Comparison of ENCODE assay signal across 9 cellular contexts in genomic region chr22:17258015-17258827, GRCh38. TPM values are rescaled to one million over a fixed set of nuclear protein-coding genes. Genes with fewer than 3 reads are reported as not detected.
DNase-seq lines count a peak whose midpoint lies in the region; ATAC-seq and TF ChIP-seq lines count a peak whose summit lies in the region.
"Had no signal": no experiment of that assay in that cellular context is flagged by ENCODE, and none has a peak within 500 bp of the region (broad histone marks: within the 10 kb centered on the region; RNA-seq: fewer than 3 reads in every experiment).

No MANE protein-coding gene starts in this region.

- TF ChIP-seq CTCF in AG10803 (conservative IDR thresholded peaks at IDR 0.05; ENCODE audit: low read length) (no peak), epithelial cell of esophagus (IDR thresholded peaks at IDR 0.05; ENCODE audit: insufficient read depth, low read depth, low read length, missing control alignments) (no peak), neural crest cell (conservative IDR thresholded peaks at IDR 0.05) (no peak), uterus (IDR thresholded peaks at IDR 0.05) (no peak)

- no peaks in the 10 kb centered on the region for H3K36me3 Mint-ChIP-seq in neural crest cell (ENCODE audit: low read depth)

- H3K9me3 Mint-ChIP-seq in neural crest cell, result no peaks in the 10 kb centered on the region

- H3K9me3 ChIP-seq in uterus, result no peaks in the 10 kb centered on the region
- H3K9me3 ChIP-seq: neutrophil had no signal

- H3K27ac Mint-ChIP-seq in neural crest cell (ENCODE audit: unreplicated experiment), result peak overlapping the region; percentile 96

- peaks cover 44% of the 10 kb centered on the region for H3K4me1 Mint-ChIP-seq in neural crest cell

- H3K36me3 ChIP-seq in uterus, result no peaks in the 10 kb centered on the region
- H3K36me3 ChIP-seq: neutrophil had no signal

- intact Hi-C loops in uterus (cut with DNase I; ENCODE audit: low total_unique reads), result no loop called here

- no peaks in the 10 kb centered on the region for H3K4me1 ChIP-seq in uterus

- H3K4me3 ChIP-seq in AG10803 (ENCODE audit: low read length), result no peak overlapping the region
- no peak overlapping the region for H3K4me3 ChIP-seq in epithelial cell of esophagus (ENCODE audit: low read length)
- no peak overlapping the region for H3K4me3 ChIP-seq in uterus

- no peaks in the 10 kb centered on the region for H3K27me3 Mint-ChIP-seq in neural crest cell (ENCODE audit: low read depth)

- in situ Hi-C loops in GM18951 (cut with MboI; ENCODE audit: low sequenced_read_pairs, unreplicated experiment), result no loop called here

- peak; percentile 32 for TF ChIP-seq POLR2A in GM18951 (IDR thresholded peaks at IDR 0.05; ENCODE audit: extremely low read depth, insufficient read depth, insufficient read length)
- TF ChIP-seq POLR2A in uterus (IDR thresholded peaks at IDR 0.05), result peak in 1 of 2 donors; percentile 6

- H3K27ac ChIP-seq in uterus, result peak overlapping the region; percentile 21 to 57
- H3K27ac ChIP-seq: neutrophil had no signal

- ATAC-seq in HG03066 (IDR thresholded peaks at IDR 0.05; ENCODE audit: low read depth, unreplicated experiment), result peak; percentile 89

- DNase-seq in AG10803 (ENCODE audit: low read depth) (peak; percentile 4), NCI-H2107 treated with DMSO at 0.1 percent for 48 hours (lab: John Stamatoyannopoulos, UW; ENCODE audit: unreplicated experiment) (peak; percentile 92), epithelial cell of esophagus (ENCODE audit: low read depth) (peak; percentile 50), neural crest cell (ENCODE audit: low read depth, low spot score) (peak; percentile 44), uterus (peak; percentile 45 to 63)
- DNase-seq in activated CD4-positive, alpha-beta T cell treated with anti-CD3 and anti-CD28 coated beads for 1 hour, result peak; percentile 29

- no peaks in the 10 kb centered on the region for H3K27me3 ChIP-seq in uterus
- H3K27me3 ChIP-seq: neutrophil had no signal

- peak overlapping the region; percentile 72 for H3K4me3 Mint-ChIP-seq in neural crest cell

RNA-seq across cellular contexts. Expression of gene ADA2, which starts 39.0 kb away (rescaled TPM):
- total RNA-seq in neural crest cell (32.0 and 33.5 TPM in 2 replicates), uterus (10 to 100 TPM in 2 of 4 donors, 1 to 10 TPM in 1, under 1 TPM in 1; 0.29 to 14.3 (median 8.2) TPM)

Comparison
In these comparisons a context has a peak if more than half of its experiments do, and no peak if none do; other contexts are left out.
1. DNase-seq: peak in every context shown above with its lines; median percentile 92 in NCI-H2107 treated with DMSO at 0.1 percent for 48 hours; 54 in uterus; 50 in epithelial cell of esophagus; 44 in neural crest cell; 29 in activated CD4-positive, alpha-beta T cell treated with anti-CD3 and anti-CD28 coated beads for 1 hour; 4 in AG10803.